25 cellular contexts compared by ENCODE assay signal in genomic region chr4:167867191-167867590, GRCh38.
"Had no signal": no experiment of that assay in that cellular context is flagged by ENCODE, and none has a peak within 500 bp of the region (broad histone marks: within the 10 kb centered on the region; RNA-seq: fewer than 3 reads in every experiment).

No MANE protein-coding gene starts in this region.

- FAIRE-seq: colon, islet of Langerhans, keratinocyte had no signal

- H3K27ac ChIP-seq: coronary artery, dorsolateral prefrontal cortex, epithelial cell of prostate, esophagus squamous epithelium, gastrocnemius medialis, heart right ventricle, left lung, lower lobe of right lung had no signal

- DNase-seq: dermis blood vessel endothelial cell; dorsolateral prefrontal cortex; effector CD4-positive, alpha-beta T cell; effector memory CD4-positive, alpha-beta T cell; esophagus squamous epithelium; foreskin fibroblast; foreskin melanocyte; gastrocnemius medialis; glutamatergic neuron; head of caudate nucleus; heart right ventricle; hippocampal formation; left cardiac atrium; left lung; left ventricle myocardium superior; lower lobe of right lung; mucosa of descending colon; naive B cell; naive thymus-derived CD8-positive, alpha-beta T cell had no signal

- H3K4me3 ChIP-seq: coronary artery, dorsolateral prefrontal cortex, esophagus squamous epithelium, gastrocnemius medialis, heart right ventricle, left lung, lower lobe of right lung, mucosa of descending colon had no signal

- H3K4me1 ChIP-seq: esophagus squamous epithelium, gastrocnemius medialis, heart right ventricle, left lung, lower lobe of right lung had no signal

- H3K36me3 ChIP-seq: esophagus squamous epithelium, gastrocnemius medialis, heart right ventricle, left lung, lower lobe of right lung had no signal

- ATAC-seq: esophagus mucosa; gastrocnemius medialis; heart right ventricle; left cardiac atrium; left lung; left ventricle myocardium superior; lower lobe of right lung; mucosa of descending colon; naive thymus-derived CD8-positive, alpha-beta T cell had no signal

- H3K27me3 ChIP-seq: dorsolateral prefrontal cortex, esophagus squamous epithelium, gastrocnemius medialis, heart right ventricle, left lung had no signal

- H3K9me3 ChIP-seq: esophagus squamous epithelium, gastrocnemius medialis, left lung, lower lobe of right lung, mucosa of descending colon had no signal
